In genomic region chr16:11292076-11292748, GRCh38 we compare ENCODE assay signal across 20 cellular contexts. TPM values are rescaled to one million over a fixed set of nuclear protein-coding genes. Genes with fewer than 3 reads are reported as not detected.
DNase-seq lines count a peak whose midpoint lies in the region; ATAC-seq, FAIRE-seq and TF ChIP-seq lines count a peak whose summit lies in the region.
"Had no signal": no experiment of that assay in that cellular context is flagged by ENCODE, and none has a peak within 500 bp of the region (broad histone marks: within the 10 kb centered on the region; RNA-seq: fewer than 3 reads in every experiment).

No MANE protein-coding gene starts in this region.

- H4K8ac ChIP-seq in H1 (ENCODE audit: extremely low read depth, insufficient read depth, low read length), result no peak overlapping the region
- H4K8ac ChIP-seq in mesendoderm (ENCODE audit: low read depth, low read length), result no peak overlapping the region

- no peak overlapping the region for H3K9ac ChIP-seq in H1 (replicated peaks in 1 of 4; ENCODE audit: extremely low read depth in 1 of 4, low read depth in 3 of 4, low read length in 3 of 4)
- H3K9ac ChIP-seq in mesendoderm (ENCODE audit: low read length), result no peak overlapping the region

- POLR2A ChIA-PET in H1 (lab: Charles Lee; ENCODE audit: partially characterized antibody), result interaction anchor here (1.1 to 2.1 kb wide), 4 partner anchors 9 to 80 kb away, joined by 5 to 9 read pairs (median 5); partner anchors contain the start of gene SOCS1

- no peak overlapping the region for H3K14ac ChIP-seq in H1 (ENCODE audit: insufficient read length)

- peaks cover 45% of the 10 kb centered on the region for H3K4me1 Mint-ChIP-seq in stimulated activated memory B cell treated with anti-CD40 and anti-IgM and Interleukin-4, amounts not matched to agents 10 μg/mL and 1 μg/mL and 100 μg/mL, for 72 hours

- FAIRE-seq in H1 (lab: Jason Lieb, UNC), result no peak
- FAIRE-seq: GM12878, H54 had no signal

- no peak for TF ChIP-seq CTCF in H1 (IDR thresholded peaks at IDR 0.05; ENCODE audit: control extremely low read depth in 1 of 3, insufficient read depth in 1 of 3, low read depth in 1 of 3, low read length in 3 of 3)

- H3K56ac ChIP-seq in H1 (replicated peaks; ENCODE audit: insufficient read length, low read depth, low read length) (no peak overlapping the region), mesendoderm (ENCODE audit: low read length) (no peak overlapping the region)

- H3K79me2 ChIP-seq in H1 (ENCODE audit: control insufficient read depth in 1 of 2, insufficient read depth in 2 of 2, low read length in 2 of 2), result no peaks in the 10 kb centered on the region
- H3K79me2 ChIP-seq in mesendoderm (ENCODE audit: control insufficient read depth, insufficient read depth, low read length), result no peaks in the 10 kb centered on the region

- H4K5ac ChIP-seq in H1 (ENCODE audit: insufficient read length, low read depth, low read length) (no peak overlapping the region), mesendoderm (ENCODE audit: low read length) (no peak overlapping the region)

- no peaks in the 10 kb centered on the region for H3K36me3 Mint-ChIP-seq in stimulated activated memory B cell treated with anti-CD40 and anti-IgM and Interleukin-4, amounts not matched to agents 10 μg/mL and 1 μg/mL and 100 μg/mL, for 72 hours
- H3K36me3 Mint-ChIP-seq: CD4-positive, alpha-beta memory T cell had no signal

- H3K18ac ChIP-seq in H1 (ENCODE audit: extremely low read depth, low read length) (peak overlapping the region; percentile 32; the same call in 1 of the 2 replicates), mesendoderm (ENCODE audit: low read length) (no peak overlapping the region)

- no peak overlapping the region for H4K91ac ChIP-seq in H1 (replicated peaks; ENCODE audit: insufficient read length, low read length)

- peak overlapping the region; percentile 36 for H3K27ac Mint-ChIP-seq in stimulated activated memory B cell treated with anti-CD40 and anti-IgM and Interleukin-4, amounts not matched to agents 10 μg/mL and 1 μg/mL and 100 μg/mL, for 72 hours
- H3K27ac Mint-ChIP-seq: CD4-positive, alpha-beta memory T cell; GM23338; HFFc6 had no signal

- H3K9me3 Mint-ChIP-seq in stimulated activated memory B cell treated with anti-CD40 and anti-IgM and Interleukin-4, amounts not matched to agents 10 μg/mL and 1 μg/mL and 100 μg/mL, for 72 hours, result no peaks in the 10 kb centered on the region
- H3K9me3 Mint-ChIP-seq: GM23338, HFFc6 had no signal

- H3K4me3 ChIP-seq in H1 (ENCODE audit: extremely low read depth in 1 of 4, insufficient read depth in 2 of 4, low read depth in 3 of 4, low read length in 4 of 4) (no peak overlapping the region), mesendoderm (ENCODE audit: low read length) (no peak overlapping the region)
- H3K4me3 ChIP-seq: GM12878, GM23338, HAP-1 had no signal

- H2AK5ac ChIP-seq in H1 (ENCODE audit: low read depth, low read length) (0 out of 2 replicates have a peak overlapping the region, but pooled peaks have one; percentile 53), mesendoderm (ENCODE audit: low read length) (no peak overlapping the region)

- H2BK15ac ChIP-seq in H1 (ENCODE audit: low read length), result no peak overlapping the region
- H2BK15ac ChIP-seq in mesendoderm (replicated peaks; ENCODE audit: low read depth), result no peak overlapping the region

- H2BK20ac ChIP-seq in H1 (ENCODE audit: low read length), result no peak overlapping the region

- no peak overlapping the region for H3K23ac ChIP-seq in H1 (ENCODE audit: insufficient read length)
- H3K23ac ChIP-seq in mesendoderm (ENCODE audit: low read length), result no peak overlapping the region

- no peak overlapping the region for H3K4me3 Mint-ChIP-seq in stimulated activated memory B cell treated with anti-CD40 and anti-IgM and Interleukin-4, amounts not matched to agents 10 μg/mL and 1 μg/mL and 100 μg/mL, for 72 hours
- H3K4me3 Mint-ChIP-seq: CD4-positive, alpha-beta memory T cell; GM23338; HFFc6 had no signal

- H3K27ac ChIP-seq in H1 (ENCODE audit: low read depth, low read length), result no peak overlapping the region
- H3K27ac ChIP-seq in mesendoderm (ENCODE audit: low read depth, low read length), result peak overlapping the region; percentile 4

- H2BK5ac ChIP-seq in H1 (ENCODE audit: low read depth, low read length) (0 out of 2 replicates have a peak overlapping the region, but pooled peaks have one; percentile 10), mesendoderm (ENCODE audit: low read length) (no peak overlapping the region)

- DNase-seq in H1 (ENCODE audit: low read depth in 1 of 2, low spot score in 2 of 2) (no peak), mesendoderm (no peak), T1000 (lab: John Stamatoyannopoulos, UW) (no peak), SHP77 (lab: John Stamatoyannopoulos, UW) (no peak), COLO668 (lab: John Stamatoyannopoulos, UW; ENCODE audit: unreplicated experiment) (no peak)
- DNase-seq: C1 segment of cervical spinal cord; Caco-2; CD4-positive, alpha-beta memory T cell; DMS79; EL; GDM1; HFFc6 had no signal

- no peak overlapping the region for H2AFZ ChIP-seq in H1 (ENCODE audit: low read length)

- H3K4ac ChIP-seq in H1 (replicated peaks; ENCODE audit: insufficient read length, low read depth, low read length), result no peak overlapping the region
- H3K4ac ChIP-seq in mesendoderm (ENCODE audit: low read depth, low read length), result no peak overlapping the region

- no peak for TF ChIP-seq POLR2A in H1 (IDR thresholded peaks at IDR 0.05; ENCODE audit: control extremely low read depth in 1 of 2, low read depth in 2 of 2, low read length in 2 of 2)

- no peak for TF ChIP-seq RAD21 in H1 (IDR thresholded peaks at IDR 0.05 in 1 of 2, conservative IDR thresholded peaks at IDR 0.05 in 1 of 2; ENCODE audit: low read depth in 2 of 2, low read length in 2 of 2)

- H4K20me1 ChIP-seq in H1 (replicated peaks in 1 of 2; ENCODE audit: control insufficient read depth in 1 of 2, insufficient read depth in 2 of 2, low read length in 2 of 2), result no peaks in the 10 kb centered on the region

- TF ChIP-seq EP300 in H1 (IDR thresholded peaks at IDR 0.05; ENCODE audit: borderline replicate concordance in 1 of 2, low read depth in 2 of 2, low read length in 2 of 2), result no peak

- 93% methylated on average over 7 of the region's 7 CpGs; no CpG with 5 or more reads in 1 of the 2 experiments for WGBS in H1 (ENCODE audit: extremely low coverage in 1 of 2, insufficient coverage in 1 of 2, insufficient read length in 1 of 2, insufficient replicate concordance in 2 of 2, low coverage in 1 of 2, low lambda C conversion rate in 2 of 2, missing lambda C conversion rate in 1 of 2), 2 experiments
- WGBS in mesendoderm (ENCODE audit: extremely low coverage, insufficient coverage, low lambda C conversion rate), result no CpG with 5 or more reads among the region's 7 CpGs

- no peak for ATAC-seq in stimulated activated memory B cell treated with anti-CD40 and anti-IgM and Interleukin-4, amounts not matched to agents 10 μg/mL and 1 μg/mL and 100 μg/mL, for 72 hours
- ATAC-seq: GM12878 had no signal

- H3K79me1 ChIP-seq in H1 (ENCODE audit: low read depth, low read length), result no peaks in the 10 kb centered on the region
- no peaks in the 10 kb centered on the region for H3K79me1 ChIP-seq in mesendoderm (ENCODE audit: low read length)

- CTCF ChIA-PET in H1 (lab: Charles Lee; ENCODE audit: partially characterized antibody), result interaction anchor here (0.6 to 2.4 kb wide), 7 partner anchors 11 to 100 kb away, joined by 3 to 7 read pairs (median 3); partner anchors contain the start of gene SOCS1

- no peaks in the 10 kb centered on the region for H3K9me3 ChIP-seq in H1 (ENCODE audit: insufficient read depth in 2 of 2, low read depth in 1 of 2, low read length in 1 of 2)
- H3K9me3 ChIP-seq: Caco-2, HAP-1 had no signal

- no peaks in the 10 kb centered on the region for H3K27me3 Mint-ChIP-seq in stimulated activated memory B cell treated with anti-CD40 and anti-IgM and Interleukin-4, amounts not matched to agents 10 μg/mL and 1 μg/mL and 100 μg/mL, for 72 hours

- H3K4me2 ChIP-seq in H1 (ENCODE audit: insufficient read depth in 1 of 2, low read depth in 2 of 2, low read length in 2 of 2) (no peak overlapping the region), mesendoderm (ENCODE audit: low read length) (no peak overlapping the region)
- H3K4me2 ChIP-seq: GM23338 had no signal

- no peaks in the 10 kb centered on the region for H3K23me2 ChIP-seq in H1 (ENCODE audit: low read depth, low read length)

- H3K27me3 ChIP-seq in H1 (replicated peaks in 1 of 4; ENCODE audit: control insufficient read depth in 3 of 4, extremely low read depth in 1 of 4, insufficient read depth in 3 of 4, low read length in 3 of 4), result peaks cover 0 to 2% (median 1%) of the 10 kb centered on the region in 4 experiments; a peak in 1 of 7 replicates
- H3K27me3 ChIP-seq in mesendoderm (ENCODE audit: insufficient read depth, low read length, poor library complexity), result no peaks in the 10 kb centered on the region

- peaks cover 0 to 11% (median 2%) of the 10 kb centered on the region in 4 experiments; a peak in 5 of 7 replicates for H3K4me1 ChIP-seq in H1 (replicated peaks in 1 of 4; ENCODE audit: control insufficient read depth in 3 of 4, insufficient read depth in 4 of 4, low read length in 3 of 4)
- peaks cover 6% of the 10 kb centered on the region for H3K4me1 ChIP-seq in mesendoderm (ENCODE audit: control insufficient read depth, low read depth, low read length)
- H3K4me1 ChIP-seq: HAP-1 had no signal

- H3K36me3 ChIP-seq in H1 (ENCODE audit: control insufficient read depth in 2 of 4, insufficient read depth in 4 of 4, low read length in 3 of 4) (no peaks in the 10 kb centered on the region), mesendoderm (ENCODE audit: control insufficient read depth, insufficient read depth, low read length) (no peaks in the 10 kb centered on the region)
- H3K36me3 ChIP-seq: HAP-1 had no signal

- no peak overlapping the region for H2BK12ac ChIP-seq in H1 (ENCODE audit: low read depth, low read length)

- no peak overlapping the region for H2BK120ac ChIP-seq in H1 (replicated peaks; ENCODE audit: low read depth, low read length)
- H2BK120ac ChIP-seq in mesendoderm (ENCODE audit: low read depth, low read length), result no peak overlapping the region

RNA-seq across cellular contexts. Expression of gene PRM1, which starts 11.1 kb away (rescaled TPM):
- 0.82 and 0.92 TPM in 2 replicates for total RNA-seq in H1 (2021; fragmentation: NEBNext Ultra II Directional; extraction: Animal tissue kit (Norgen Biotek cat#: 25700))
- 0.54 TPM in 1 of 2 replicates, not detected in the other for polyA plus RNA-seq in H1 (2011; rRNA removed)
- 0.65 TPM for polyA plus RNA-seq in H1 (2011; cell fraction: cytosol; rRNA removed)
- 0.47 TPM for polyA plus RNA-seq in H1 (2011; cell fraction: nucleus; rRNA removed)
- polyA plus RNA-seq in H1 (2012, experiment 1 of 2), result 0.60 to 1.1 TPM in 2 of 4 replicates, not detected in the others
- polyA plus RNA-seq in H1 (2012, experiment 2 of 2), result not detected
- 1.3 TPM for polyA plus RNA-seq in H1 (2013, experiment 1 of 2)
- polyA plus RNA-seq in H1 (2013, experiment 2 of 2), result 0.68 TPM
- polyA minus RNA-seq in H1 (2011; rRNA and poly(A)+ RNA removed), result not detected in 2 replicates
- not detected for polyA minus RNA-seq in H1 (2011; cell fraction: cytosol; rRNA and poly(A)+ RNA removed)
- polyA minus RNA-seq in H1 (2011; cell fraction: nucleus; rRNA and poly(A)+ RNA removed), result not detected
- 1.9 TPM for polyA plus RNA-seq in mesendoderm (2013, experiment 1 of 2)
- 2.6 TPM for polyA plus RNA-seq in mesendoderm (2013, experiment 2 of 2)
- total RNA-seq: A172; A673; Caco-2; CD4-positive, alpha-beta memory T cell; GM12878; GM23338; HFFc6 had no signal
- polyA plus RNA-seq: BJ; CD4-positive, alpha-beta memory T cell had no signal

RNA-seq across cellular contexts. Expression of gene PRM2, which starts 15.9 kb away (rescaled TPM):
- not detected in 2 replicates for total RNA-seq in H1 (2021; fragmentation: NEBNext Ultra II Directional; extraction: Animal tissue kit (Norgen Biotek cat#: 25700))
- not detected in 2 replicates for polyA plus RNA-seq in H1 (2011; rRNA removed)
- polyA plus RNA-seq in H1 (2011; cell fraction: cytosol; rRNA removed), result not detected
- polyA plus RNA-seq in H1 (2011; cell fraction: nucleus; rRNA removed), result not detected
- not detected in 4 replicates for polyA plus RNA-seq in H1 (2012, experiment 1 of 2)
- not detected for polyA plus RNA-seq in H1 (2012, experiment 2 of 2)
- polyA plus RNA-seq in H1 (2013, experiment 1 of 2), result not detected
- not detected for polyA plus RNA-seq in H1 (2013, experiment 2 of 2)
- not detected in 2 replicates for polyA minus RNA-seq in H1 (2011; rRNA and poly(A)+ RNA removed)
- polyA minus RNA-seq in H1 (2011; cell fraction: cytosol; rRNA and poly(A)+ RNA removed), result not detected
- polyA minus RNA-seq in H1 (2011; cell fraction: nucleus; rRNA and poly(A)+ RNA removed), result not detected
- not detected for polyA plus RNA-seq in mesendoderm (2013, experiment 1 of 2)
- polyA plus RNA-seq in mesendoderm (2013, experiment 2 of 2), result not detected
- total RNA-seq: A172; A673; Caco-2; CD4-positive, alpha-beta memory T cell; GM12878; GM23338; HFFc6 had no signal
- polyA plus RNA-seq: BJ; CD4-positive, alpha-beta memory T cell; GM12878; GM23338 had no signal

RNA-seq across cellular contexts. Expression of gene PRM3, which starts 18.8 kb away (rescaled TPM):
- total RNA-seq in H1 (2021; fragmentation: NEBNext Ultra II Directional; extraction: Animal tissue kit (Norgen Biotek cat#: 25700)), result not detected in 2 replicates
- polyA plus RNA-seq in H1 (2011; rRNA removed), result not detected in 2 replicates
- not detected for polyA plus RNA-seq in H1 (2011; cell fraction: cytosol; rRNA removed)
- not detected for polyA plus RNA-seq in H1 (2011; cell fraction: nucleus; rRNA removed)
- polyA plus RNA-seq in H1 (2012, experiment 1 of 2), result not detected in 4 replicates
- not detected for polyA plus RNA-seq in H1 (2012, experiment 2 of 2)
- not detected for polyA plus RNA-seq in H1 (2013, experiment 1 of 2)
- polyA plus RNA-seq in H1 (2013, experiment 2 of 2), result not detected
- not detected in 2 replicates for polyA minus RNA-seq in H1 (2011; rRNA and poly(A)+ RNA removed)
- not detected for polyA minus RNA-seq in H1 (2011; cell fraction: cytosol; rRNA and poly(A)+ RNA removed)
- polyA minus RNA-seq in H1 (2011; cell fraction: nucleus; rRNA and poly(A)+ RNA removed), result not detected
- polyA plus RNA-seq in mesendoderm (2013, experiment 1 of 2), result not detected
- polyA plus RNA-seq in mesendoderm (2013, experiment 2 of 2), result not detected
- total RNA-seq: A172; A673; Caco-2; CD4-positive, alpha-beta memory T cell; GM12878; GM23338; HFFc6 had no signal
- polyA plus RNA-seq: BJ; CD4-positive, alpha-beta memory T cell; GM12878; GM23338 had no signal

RNA-seq across cellular contexts. Expression of gene TNP2, which starts 23.1 kb away (rescaled TPM):
- not detected in 2 replicates for total RNA-seq in H1 (2021; fragmentation: NEBNext Ultra II Directional; extraction: Animal tissue kit (Norgen Biotek cat#: 25700))
- polyA plus RNA-seq in H1 (2011; rRNA removed), result not detected in 2 replicates
- polyA plus RNA-seq in H1 (2011; cell fraction: cytosol; rRNA removed), result not detected
- not detected for polyA plus RNA-seq in H1 (2011; cell fraction: nucleus; rRNA removed)
- not detected in 4 replicates for polyA plus RNA-seq in H1 (2012, experiment 1 of 2)
- not detected for polyA plus RNA-seq in H1 (2012, experiment 2 of 2)
- polyA plus RNA-seq in H1 (2013, experiment 1 of 2), result not detected
- not detected for polyA plus RNA-seq in H1 (2013, experiment 2 of 2)
- polyA minus RNA-seq in H1 (2011; rRNA and poly(A)+ RNA removed), result not detected in 2 replicates
- not detected for polyA minus RNA-seq in H1 (2011; cell fraction: cytosol; rRNA and poly(A)+ RNA removed)
- not detected for polyA minus RNA-seq in H1 (2011; cell fraction: nucleus; rRNA and poly(A)+ RNA removed)
- polyA plus RNA-seq in mesendoderm (2013, experiment 1 of 2), result not detected
- polyA plus RNA-seq in mesendoderm (2013, experiment 2 of 2), result not detected
- total RNA-seq: A172; A673; Caco-2; CD4-positive, alpha-beta memory T cell; GM12878; GM23338; HFFc6 had no signal
- polyA plus RNA-seq: BJ; CD4-positive, alpha-beta memory T cell; GM12878; GM23338 had no signal

RNA-seq across cellular contexts. Expression of gene SOCS1, which starts 36.2 kb away (rescaled TPM):
- 48.9 and 49.8 TPM in 2 replicates for total RNA-seq in H1 (2021; fragmentation: NEBNext Ultra II Directional; extraction: Animal tissue kit (Norgen Biotek cat#: 25700))
- 21.0 and 46.5 TPM in 2 replicates for polyA plus RNA-seq in H1 (2011; rRNA removed)
- polyA plus RNA-seq in H1 (2011; cell fraction: cytosol; rRNA removed), result 17.0 TPM
- 36.0 TPM for polyA plus RNA-seq in H1 (2011; cell fraction: nucleus; rRNA removed)
- polyA plus RNA-seq in H1 (2012, experiment 1 of 2), result 9.9 to 28.9 TPM (median 25.5 TPM) in 4 replicates
- polyA plus RNA-seq in H1 (2012, experiment 2 of 2), result 20.5 TPM
- polyA plus RNA-seq in H1 (2013, experiment 1 of 2), result 83.3 TPM
- polyA plus RNA-seq in H1 (2013, experiment 2 of 2), result 90.5 TPM
- polyA minus RNA-seq in H1 (2011; rRNA and poly(A)+ RNA removed), result 1.7 and 4.1 TPM in 2 replicates
- polyA minus RNA-seq in H1 (2011; cell fraction: cytosol; rRNA and poly(A)+ RNA removed), result 22.5 TPM
- 60.0 TPM for polyA minus RNA-seq in H1 (2011; cell fraction: nucleus; rRNA and poly(A)+ RNA removed)
- polyA plus RNA-seq in mesendoderm (2013, experiment 1 of 2), result 62.9 TPM
- polyA plus RNA-seq in mesendoderm (2013, experiment 2 of 2), result 59.7 TPM
- total RNA-seq: A172 had no signal
